22 cellular contexts compared by ENCODE assay signal in the genomic region with DNA sequence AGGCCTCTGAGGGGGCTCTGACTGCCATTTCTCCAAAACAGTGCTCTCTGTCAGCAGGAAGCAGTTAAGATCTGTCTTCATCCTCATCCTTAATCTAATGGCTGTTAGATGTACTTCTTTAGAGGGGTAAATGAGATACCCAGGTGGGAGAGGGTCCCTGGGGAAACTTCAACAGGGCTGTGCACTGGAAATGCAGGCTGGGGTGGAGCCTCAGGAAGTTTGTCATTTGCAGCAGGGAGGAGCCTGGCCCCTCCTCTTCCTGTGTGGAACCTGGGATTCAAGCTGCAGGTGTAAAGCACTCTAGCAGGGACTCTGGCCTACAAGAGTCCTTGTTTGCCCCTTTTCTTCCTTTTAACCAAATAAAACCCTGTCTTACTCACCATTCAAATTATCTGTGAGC.
"Had no signal": no experiment of that assay in that cellular context is flagged by ENCODE, and none has a peak within 500 bp of the region (broad histone marks: within the 10 kb centered on the region; RNA-seq: fewer than 3 reads in every experiment).

No MANE protein-coding gene starts in this region.

- H3K9me3 ChIP-seq: adrenal gland, MG63 had no signal

- ATAC-seq: activated T-cell treated with anti-CD3 and anti-CD28 coated beads, Interleukin-2, amount 50 U/mL, for 4 hours; activated T-helper 17 cell treated with anti-CD3 and anti-CD28 coated beads, Interleukin-2, amount 50 U/mL, for 72 hours; T-cell had no signal

- H3K4me3 ChIP-seq: adrenal gland, MG63 had no signal

- DNase-seq: activated CD4-positive, alpha-beta memory T cell treated with anti-CD3 and anti-CD28 coated beads for 36 hours; activated CD4-positive, alpha-beta T cell treated with anti-CD3 and anti-CD28 coated beads, Interleukin-2, amount 10 ng/mL, durations not matched to agents 7 days and 5 days; activated CD4-positive, CD25-positive, alpha-beta regulatory T cell; activated CD8-positive, alpha-beta memory T cell treated with anti-CD3 and anti-CD28 coated beads for 24 hours; activated gamma-delta T cell; activated naive CD4-positive, alpha-beta T cell treated with anti-CD3 and anti-CD28 coated beads for 36 hours; activated naive CD8-positive, alpha-beta T cell treated with anti-CD3 and anti-CD28 coated beads, Interleukin-2, amount 10 ng/mL, durations not matched to agents 7 days and 5 days; activated T-cell treated with anti-CD3 and anti-CD28 coated beads, Interleukin-2, amount 50 U/mL, for 4 hours; adrenal gland; anterior cingulate cortex; cerebellar nuclear complex; MG63; NCI-H1105 treated with DMSO at 0.1 percent for 48 hours; NCI-H1930; NCI-H2107; NCI-H510A treated with DMSO at 0.1 percent for 48 hours; SHP77; T-cell; T-helper 2 cell; T1000 had no signal

- H3K4me1 ChIP-seq: adrenal gland had no signal

- H3K4me2 ChIP-seq: KMS-11 had no signal

- H3K27me3 ChIP-seq: adrenal gland, MG63 had no signal

- H3K27ac ChIP-seq: adrenal gland, KMS-11 had no signal

- H3K36me3 ChIP-seq: adrenal gland, MG63 had no signal

- H3K9ac ChIP-seq: KMS-11 had no signal
